ENCODE assay signal across 1 cellular context in the genomic region with DNA sequence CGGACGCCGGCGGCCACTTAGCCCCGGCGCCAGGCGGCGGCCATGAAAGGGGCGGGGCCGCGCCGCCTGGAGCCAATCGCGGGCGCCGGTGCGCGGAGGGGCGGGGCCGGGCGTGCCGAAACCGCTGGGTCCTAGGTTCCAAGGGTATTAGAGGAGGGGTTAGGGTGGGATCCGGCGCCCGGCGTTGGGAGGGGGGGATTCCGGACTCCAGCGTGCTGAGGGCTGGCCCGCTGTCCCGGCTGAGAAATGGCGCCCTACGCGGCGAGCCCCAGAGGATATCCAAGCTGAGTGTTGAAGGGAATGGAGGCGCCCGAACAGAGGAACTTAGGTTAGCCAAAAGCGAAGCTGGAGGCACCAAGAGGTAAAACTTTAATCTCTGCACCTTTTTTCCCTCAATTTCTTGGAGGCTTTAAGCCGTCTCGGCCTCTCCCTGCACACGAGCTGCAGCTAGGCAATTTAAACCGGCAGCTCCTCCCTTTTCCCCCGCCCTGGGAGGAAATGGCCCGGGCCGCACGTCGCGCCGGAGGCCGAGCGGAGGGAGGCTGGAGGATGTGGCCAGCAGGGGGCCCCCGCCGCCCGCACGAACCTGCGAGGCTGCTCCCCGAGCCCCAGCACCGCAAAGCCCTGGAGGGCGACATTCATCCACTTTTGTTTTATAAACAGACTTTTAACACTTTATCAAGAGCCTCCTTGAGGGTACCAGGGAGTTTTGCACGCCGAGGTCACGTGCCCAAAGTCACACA.
TF ChIP-seq lines count a peak whose summit lies in the region.

A gene with protein sequence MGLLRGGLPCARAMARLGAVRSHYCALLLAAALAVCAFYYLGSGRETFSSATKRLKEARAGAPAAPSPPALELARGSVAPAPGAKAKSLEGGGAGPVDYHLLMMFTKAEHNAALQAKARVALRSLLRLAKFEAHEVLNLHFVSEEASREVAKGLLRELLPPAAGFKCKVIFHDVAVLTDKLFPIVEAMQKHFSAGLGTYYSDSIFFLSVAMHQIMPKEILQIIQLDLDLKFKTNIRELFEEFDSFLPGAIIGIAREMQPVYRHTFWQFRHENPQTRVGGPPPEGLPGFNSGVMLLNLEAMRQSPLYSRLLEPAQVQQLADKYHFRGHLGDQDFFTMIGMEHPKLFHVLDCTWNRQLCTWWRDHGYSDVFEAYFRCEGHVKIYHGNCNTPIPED (minus strand): TSS at position 44 of the 743 bp plus-strand sequence. CDS start 101 bp downstream, outside the sequence.

TF ChIP-seq in K562, 482 proteins besides CTCF, POLR2A, EP300 and RAD21 (continued from another document and continues in another):
- TF ChIP-seq, protein P1, sequence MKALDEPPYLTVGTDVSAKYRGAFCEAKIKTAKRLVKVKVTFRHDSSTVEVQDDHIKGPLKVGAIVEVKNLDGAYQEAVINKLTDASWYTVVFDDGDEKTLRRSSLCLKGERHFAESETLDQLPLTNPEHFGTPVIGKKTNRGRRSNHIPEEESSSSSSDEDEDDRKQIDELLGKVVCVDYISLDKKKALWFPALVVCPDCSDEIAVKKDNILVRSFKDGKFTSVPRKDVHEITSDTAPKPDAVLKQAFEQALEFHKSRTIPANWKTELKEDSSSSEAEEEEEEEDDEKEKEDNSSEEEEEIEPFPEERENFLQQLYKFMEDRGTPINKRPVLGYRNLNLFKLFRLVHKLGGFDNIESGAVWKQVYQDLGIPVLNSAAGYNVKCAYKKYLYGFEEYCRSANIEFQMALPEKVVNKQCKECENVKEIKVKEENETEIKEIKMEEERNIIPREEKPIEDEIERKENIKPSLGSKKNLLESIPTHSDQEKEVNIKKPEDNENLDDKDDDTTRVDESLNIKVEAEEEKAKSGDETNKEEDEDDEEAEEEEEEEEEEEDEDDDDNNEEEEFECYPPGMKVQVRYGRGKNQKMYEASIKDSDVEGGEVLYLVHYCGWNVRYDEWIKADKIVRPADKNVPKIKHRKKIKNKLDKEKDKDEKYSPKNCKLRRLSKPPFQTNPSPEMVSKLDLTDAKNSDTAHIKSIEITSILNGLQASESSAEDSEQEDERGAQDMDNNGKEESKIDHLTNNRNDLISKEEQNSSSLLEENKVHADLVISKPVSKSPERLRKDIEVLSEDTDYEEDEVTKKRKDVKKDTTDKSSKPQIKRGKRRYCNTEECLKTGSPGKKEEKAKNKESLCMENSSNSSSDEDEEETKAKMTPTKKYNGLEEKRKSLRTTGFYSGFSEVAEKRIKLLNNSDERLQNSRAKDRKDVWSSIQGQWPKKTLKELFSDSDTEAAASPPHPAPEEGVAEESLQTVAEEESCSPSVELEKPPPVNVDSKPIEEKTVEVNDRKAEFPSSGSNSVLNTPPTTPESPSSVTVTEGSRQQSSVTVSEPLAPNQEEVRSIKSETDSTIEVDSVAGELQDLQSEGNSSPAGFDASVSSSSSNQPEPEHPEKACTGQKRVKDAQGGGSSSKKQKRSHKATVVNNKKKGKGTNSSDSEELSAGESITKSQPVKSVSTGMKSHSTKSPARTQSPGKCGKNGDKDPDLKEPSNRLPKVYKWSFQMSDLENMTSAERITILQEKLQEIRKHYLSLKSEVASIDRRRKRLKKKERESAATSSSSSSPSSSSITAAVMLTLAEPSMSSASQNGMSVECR (CRISPR knock-in tag; IDR thresholded peaks at IDR 0.05): peak; percentile 62; the same call in 1 of the 2 replicates
- TF ChIP-seq, protein P2, sequence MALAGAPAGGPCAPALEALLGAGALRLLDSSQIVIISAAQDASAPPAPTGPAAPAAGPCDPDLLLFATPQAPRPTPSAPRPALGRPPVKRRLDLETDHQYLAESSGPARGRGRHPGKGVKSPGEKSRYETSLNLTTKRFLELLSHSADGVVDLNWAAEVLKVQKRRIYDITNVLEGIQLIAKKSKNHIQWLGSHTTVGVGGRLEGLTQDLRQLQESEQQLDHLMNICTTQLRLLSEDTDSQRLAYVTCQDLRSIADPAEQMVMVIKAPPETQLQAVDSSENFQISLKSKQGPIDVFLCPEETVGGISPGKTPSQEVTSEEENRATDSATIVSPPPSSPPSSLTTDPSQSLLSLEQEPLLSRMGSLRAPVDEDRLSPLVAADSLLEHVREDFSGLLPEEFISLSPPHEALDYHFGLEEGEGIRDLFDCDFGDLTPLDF (CRISPR knock-in tag; IDR thresholded peaks at IDR 0.05): peak; percentile 56; the same call in 1 of the 2 replicates
- TF ChIP-seq GABPB2 (CRISPR knock-in tag; conservative IDR thresholded peaks at IDR 0.05) (no peak; the same call in 1 of the 2 replicates), ZKSCAN1 (IDR thresholded peaks at IDR 0.05; ENCODE audit: low read depth, low read length) (0 out of 2 replicates have a peak, but pooled peaks have one; percentile 6), KAT7 (CRISPR knock-in tag; IDR thresholded peaks at IDR 0.05; ENCODE audit: borderline replicate concordance) (no peak; the same call in 1 of the 2 replicates), TBP (optimal IDR thresholded peaks at IDR 0.05; ENCODE audit: low read depth, low read length) (peak; percentile 48), MCM2 (IDR thresholded peaks at IDR 0.05; ENCODE audit: low read depth) (no peak), BRD4 (IDR thresholded peaks at IDR 0.05) (0 out of 2 replicates have a peak, but pooled peaks have one; percentile 26), ZZZ3 (IDR thresholded peaks at IDR 0.05) (no peak), ZNF224 (CRISPR knock-in tag; IDR thresholded peaks at IDR 0.05) (no peak), HNRNPH1 (optimal IDR thresholded peaks at IDR 0.05; ENCODE audit: low read depth, low read length) (no peak), ZBTB12 (CRISPR knock-in tag; IDR thresholded peaks at IDR 0.05) (no peak), ZNF347 (CRISPR knock-in tag; IDR thresholded peaks at IDR 0.05; ENCODE audit: low read depth) (no peak), GTF2A2 (tag; IDR thresholded peaks at IDR 0.05) (no peak), ZNF830 (CRISPR knock-in tag; IDR thresholded peaks at IDR 0.05) (0 out of 2 replicates have a peak, but pooled peaks have one; percentile 75), ZC3H11A (IDR thresholded peaks at IDR 0.05; ENCODE audit: low read depth, low read length) (no peak), ZNF766 (CRISPR knock-in tag; conservative IDR thresholded peaks at IDR 0.05) (no peak), POLR2AphosphoS2 (IDR thresholded peaks at IDR 0.05; ENCODE audit: low read length) (no peak), NCOA1 (IDR thresholded peaks at IDR 0.05; ENCODE audit: low read depth) (peak; percentile 32; the same call in 1 of the 2 replicates), GTF2B (IDR thresholded peaks at IDR 0.05; ENCODE audit: extremely low read depth, insufficient read length) (no peak), ZNF507 (tag; conservative IDR thresholded peaks at IDR 0.05) (no peak), SRSF1 (IDR thresholded peaks at IDR 0.05; ENCODE audit: low read depth, low read length) (no peak), ZNF316 (IDR thresholded peaks at IDR 0.05) (no peak), ZNF76 (CRISPR knock-in tag; IDR thresholded peaks at IDR 0.05; ENCODE audit: borderline replicate concordance) (no peak), ZFP30 (CRISPR knock-in tag; IDR thresholded peaks at IDR 0.05; ENCODE audit: borderline replicate concordance) (no peak), FIP1L1 (IDR thresholded peaks at IDR 0.05; ENCODE audit: low read depth, low read length, poor library complexity, severe bottlenecking) (peak; percentile 32), MAFG (tag; conservative IDR thresholded peaks at IDR 0.05) (no peak), E2F3 (CRISPR knock-in tag; IDR thresholded peaks at IDR 0.05) (no peak), GABPA (tag; conservative IDR thresholded peaks at IDR 0.05; ENCODE audit: low read depth) (no peak; the same call in 1 of the 2 replicates), ZNF12 (CRISPR knock-in tag; IDR thresholded peaks at IDR 0.05) (no peak; the same call in 1 of the 2 replicates), TAL1 (IDR thresholded peaks at IDR 0.05) (no peak), ATF6 (CRISPR knock-in tag; IDR thresholded peaks at IDR 0.05) (no peak), PCBP1 (IDR thresholded peaks at IDR 0.05; ENCODE audit: low read depth, low read length, poor library complexity, severe bottlenecking) (peak; percentile 20), FOXK2 (conservative IDR thresholded peaks at IDR 0.05 in 1 of 2, IDR thresholded peaks at IDR 0.05 in 1 of 2; ENCODE audit: low read depth in 2 of 2) (peak; percentile 23 to 66; a peak in 2 of 4 replicates), CBFA2T3 (IDR thresholded peaks at IDR 0.05) (0 out of 2 replicates have a peak, but pooled peaks have one; percentile 4), ZNF57 (CRISPR knock-in tag; IDR thresholded peaks at IDR 0.05) (no peak), TRIM24 (IDR thresholded peaks at IDR 0.05) (no peak), PRMT5 (CRISPR knock-in tag; IDR thresholded peaks at IDR 0.05) (no peak), CBX2 (IDR thresholded peaks at IDR 0.05; ENCODE audit: insufficient read depth, low read length, poor library complexity, severe bottlenecking) (no peak), JUND (IDR thresholded peaks at IDR 0.05; ENCODE audit: borderline replicate concordance, low read depth, low read length) (peak; percentile 40; the same call in 1 of the 2 replicates), JUND (tag; IDR thresholded peaks at IDR 0.05; ENCODE audit: borderline replicate concordance, low read depth, low read length) (no peak; the same call in 2 of the 3 replicates)
- TF ChIP-seq, protein P3, sequence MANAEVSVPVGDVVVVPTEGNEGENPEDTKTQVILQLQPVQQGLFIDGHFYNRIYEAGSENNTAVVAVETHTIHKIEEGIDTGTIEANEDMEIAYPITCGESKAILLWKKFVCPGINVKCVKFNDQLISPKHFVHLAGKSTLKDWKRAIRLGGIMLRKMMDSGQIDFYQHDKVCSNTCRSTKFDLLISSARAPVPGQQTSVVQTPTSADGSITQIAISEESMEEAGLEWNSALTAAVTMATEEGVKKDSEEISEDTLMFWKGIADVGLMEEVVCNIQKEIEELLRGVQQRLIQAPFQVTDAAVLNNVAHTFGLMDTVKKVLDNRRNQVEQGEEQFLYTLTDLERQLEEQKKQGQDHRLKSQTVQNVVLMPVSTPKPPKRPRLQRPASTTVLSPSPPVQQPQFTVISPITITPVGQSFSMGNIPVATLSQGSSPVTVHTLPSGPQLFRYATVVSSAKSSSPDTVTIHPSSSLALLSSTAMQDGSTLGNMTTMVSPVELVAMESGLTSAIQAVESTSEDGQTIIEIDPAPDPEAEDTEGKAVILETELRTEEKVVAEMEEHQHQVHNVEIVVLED (CRISPR knock-in tag; IDR thresholded peaks at IDR 0.05): peak; percentile 66
- TF ChIP-seq, protein P4, sequence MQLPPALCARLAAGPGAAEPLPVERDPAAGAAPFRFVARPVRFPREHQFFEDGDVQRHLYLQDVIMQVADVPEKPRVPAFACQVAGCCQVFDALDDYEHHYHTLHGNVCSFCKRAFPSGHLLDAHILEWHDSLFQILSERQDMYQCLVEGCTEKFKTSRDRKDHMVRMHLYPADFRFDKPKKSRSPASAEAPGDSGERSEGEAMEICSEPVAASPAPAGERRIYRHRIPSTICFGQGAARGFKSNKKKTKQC (CRISPR knock-in tag; IDR thresholded peaks at IDR 0.05): no peak
- TF ChIP-seq, protein P5, sequence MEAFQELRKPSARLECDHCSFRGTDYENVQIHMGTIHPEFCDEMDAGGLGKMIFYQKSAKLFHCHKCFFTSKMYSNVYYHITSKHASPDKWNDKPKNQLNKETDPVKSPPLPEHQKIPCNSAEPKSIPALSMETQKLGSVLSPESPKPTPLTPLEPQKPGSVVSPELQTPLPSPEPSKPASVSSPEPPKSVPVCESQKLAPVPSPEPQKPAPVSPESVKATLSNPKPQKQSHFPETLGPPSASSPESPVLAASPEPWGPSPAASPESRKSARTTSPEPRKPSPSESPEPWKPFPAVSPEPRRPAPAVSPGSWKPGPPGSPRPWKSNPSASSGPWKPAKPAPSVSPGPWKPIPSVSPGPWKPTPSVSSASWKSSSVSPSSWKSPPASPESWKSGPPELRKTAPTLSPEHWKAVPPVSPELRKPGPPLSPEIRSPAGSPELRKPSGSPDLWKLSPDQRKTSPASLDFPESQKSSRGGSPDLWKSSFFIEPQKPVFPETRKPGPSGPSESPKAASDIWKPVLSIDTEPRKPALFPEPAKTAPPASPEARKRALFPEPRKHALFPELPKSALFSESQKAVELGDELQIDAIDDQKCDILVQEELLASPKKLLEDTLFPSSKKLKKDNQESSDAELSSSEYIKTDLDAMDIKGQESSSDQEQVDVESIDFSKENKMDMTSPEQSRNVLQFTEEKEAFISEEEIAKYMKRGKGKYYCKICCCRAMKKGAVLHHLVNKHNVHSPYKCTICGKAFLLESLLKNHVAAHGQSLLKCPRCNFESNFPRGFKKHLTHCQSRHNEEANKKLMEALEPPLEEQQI (IDR thresholded peaks at IDR 0.05): peak; percentile 83; the same call in 1 of the 2 replicates
